ENCODE assay signal across 8 cellular contexts in genomic region chr16:66170989-66171388, GRCh38.
"Had no signal": no experiment of that assay in that cellular context is flagged by ENCODE, and none has a peak within 500 bp of the region (broad histone marks: within the 10 kb centered on the region; RNA-seq: fewer than 3 reads in every experiment).

No MANE protein-coding gene starts in this region.

- H3K36me3 Mint-ChIP-seq: IgD-negative memory B cell had no signal

- H3K27ac Mint-ChIP-seq: HFFc6, IgD-negative memory B cell had no signal

- H3K36me3 ChIP-seq: HAP-1 had no signal

- H3K9me3 ChIP-seq: HAP-1 had no signal

- DNase-seq: GM23248, GOT3, H7, HFFc6 had no signal

- H3K4me3 Mint-ChIP-seq: HFFc6, IgD-negative memory B cell had no signal

- FAIRE-seq: HepG2 had no signal

- H3K4me1 Mint-ChIP-seq: IgD-negative memory B cell had no signal

- H3K4me1 ChIP-seq: HAP-1 had no signal

- H3K9me3 Mint-ChIP-seq: HFFc6, IgD-negative memory B cell had no signal

- H3K27ac ChIP-seq: GM23248, HL-60 had no signal

- H3K9ac ChIP-seq: GM23248 had no signal

- H3K4me3 ChIP-seq: GM23248, HAP-1 had no signal
